13 cellular contexts compared by ENCODE assay signal in the genomic region with DNA sequence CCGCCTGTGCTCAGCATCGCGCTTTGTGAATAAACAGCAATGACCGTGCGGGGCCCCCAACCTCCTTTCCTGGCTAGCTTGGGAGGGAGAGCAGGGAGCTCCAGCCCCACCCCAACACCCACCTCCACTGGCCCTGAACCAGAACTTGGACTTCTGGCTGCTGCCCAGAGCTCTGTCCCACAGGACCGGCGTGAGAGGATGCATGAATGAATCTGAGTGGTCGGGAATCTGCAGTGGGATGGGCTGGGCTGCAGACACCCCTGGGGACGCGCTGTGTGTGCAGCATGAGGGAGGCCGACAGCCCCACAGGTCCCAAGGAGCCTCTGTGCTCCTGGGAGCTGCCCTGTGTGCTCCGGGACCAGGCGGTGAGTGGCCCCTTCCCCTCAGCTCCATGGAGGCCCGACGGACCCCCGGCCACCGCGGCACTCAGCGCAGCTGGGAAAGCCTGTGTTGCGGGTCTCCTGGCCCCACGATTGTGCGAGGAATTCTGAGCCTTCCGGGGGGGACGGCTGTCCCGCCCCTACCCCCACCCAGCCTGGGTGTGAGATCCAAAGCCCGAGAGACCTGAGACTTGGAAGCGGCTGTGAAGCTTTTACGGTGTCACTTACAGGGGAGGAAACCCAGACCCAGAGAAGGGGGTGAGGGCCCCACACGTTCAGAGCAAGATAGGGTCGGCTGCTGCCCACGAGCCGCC. TPM values are rescaled to one million over a fixed set of nuclear protein-coding genes. Genes with fewer than 3 reads are reported as not detected.
A peak's percentile ranks its signal among the peaks of the same experiment; 100 is the strongest.
DNase-seq lines count a peak whose midpoint lies in the region; ATAC-seq and TF ChIP-seq lines count a peak whose summit lies in the region.
"Had no signal": no experiment of that assay in that cellular context is flagged by ENCODE, and none has a peak within 500 bp of the region (broad histone marks: within the 10 kb centered on the region; RNA-seq: fewer than 3 reads in every experiment).

No MANE protein-coding gene starts in this region.

- H3K27ac Mint-ChIP-seq in activated CD4-positive, alpha-beta T cell treated with anti-CD3 and anti-CD28 coated beads, Interleukin-2, amount 10 ng/mL, durations not matched to agents 24 days and 14 days, result peak overlapping the region; percentile 25
- H3K27ac Mint-ChIP-seq in activated CD8-positive, alpha-beta T cell treated with anti-CD3 and anti-CD28 coated beads for 36 hours, result peak overlapping the region; percentile 79
- peak overlapping the region; percentile 75 for H3K27ac Mint-ChIP-seq in stimulated activated memory B cell treated with anti-CD40 and anti-IgM and Interleukin-4, amounts not matched to agents 10 μg/mL and 1 μg/mL and 100 μg/mL, for 72 hours

- no peaks in the 10 kb centered on the region for H3K9me3 ChIP-seq in heart right ventricle

- CTCF ChIA-PET in activated CD8-positive, alpha-beta T cell treated with anti-CD3 and anti-CD28 coated beads for 36 hours (lab: Charles Lee), result interaction anchor here (1.0 to 6.5 kb wide), 9 partner anchors 20 to 96 kb away, joined by 4 to 37 read pairs (median 9); partner anchors contain the start of gene TRAPPC2L

- peaks cover 4% of the 10 kb centered on the region for H3K36me3 Mint-ChIP-seq in activated CD4-positive, alpha-beta T cell treated with anti-CD3 and anti-CD28 coated beads, Interleukin-2, amount 10 ng/mL, durations not matched to agents 24 days and 14 days (ENCODE audit: low read depth)
- H3K36me3 Mint-ChIP-seq in activated CD8-positive, alpha-beta T cell treated with anti-CD3 and anti-CD28 coated beads for 36 hours (ENCODE audit: low read depth), result no peaks in the 10 kb centered on the region
- H3K36me3 Mint-ChIP-seq in stimulated activated memory B cell treated with anti-CD40 and anti-IgM and Interleukin-4, amounts not matched to agents 10 μg/mL and 1 μg/mL and 100 μg/mL, for 72 hours, result peaks cover 6% of the 10 kb centered on the region

- peak overlapping the region in 1 of 10 donors; percentile 65 for H3K27ac ChIP-seq in heart right ventricle

- DNase-seq in activated CD4-positive, alpha-beta T cell treated with anti-CD3 and anti-CD28 coated beads, Interleukin-2, amount 10 ng/mL, durations not matched to agents 24 days and 14 days, result no peak
- no peak for DNase-seq in activated CD4-positive, alpha-beta T cell treated with anti-CD3 and anti-CD28 coated beads for 48 hours
- no peak for DNase-seq in activated CD8-positive, alpha-beta T cell treated with anti-CD3 and anti-CD28 coated beads for 36 hours
- peak; percentile 72 to 77 for DNase-seq in heart right ventricle
- no peak for DNase-seq in NCI-H146 treated with DMSO at 0.1 percent for 48 hours (lab: John Stamatoyannopoulos, UW; ENCODE audit: unreplicated experiment)
- DNase-seq in NCI-H187 treated with DMSO at 0.1 percent for 48 hours (lab: John Stamatoyannopoulos, UW), result no peak
- DNase-seq: amygdala, NCI-H1105, NCI-H526 treated with DMSO at 0.1 percent for 48 hours, SIG-M5 had no signal

- no peak for TF ChIP-seq CTCF in activated CD8-positive, alpha-beta T cell treated with anti-CD3 and anti-CD28 coated beads for 36 hours (IDR thresholded peaks at IDR 0.05)
- TF ChIP-seq CTCF in heart right ventricle (IDR thresholded peaks at IDR 0.05), result no peak

- H3K27me3 Mint-ChIP-seq in activated CD4-positive, alpha-beta T cell treated with anti-CD3 and anti-CD28 coated beads, Interleukin-2, amount 10 ng/mL, durations not matched to agents 24 days and 14 days, result no peaks in the 10 kb centered on the region
- no peaks in the 10 kb centered on the region for H3K27me3 Mint-ChIP-seq in activated CD8-positive, alpha-beta T cell treated with anti-CD3 and anti-CD28 coated beads for 36 hours
- H3K27me3 Mint-ChIP-seq in stimulated activated memory B cell treated with anti-CD40 and anti-IgM and Interleukin-4, amounts not matched to agents 10 μg/mL and 1 μg/mL and 100 μg/mL, for 72 hours, result no peaks in the 10 kb centered on the region

- H3K27me3 ChIP-seq in heart right ventricle, result peaks cover 0 to 5% (median 0%) of the 10 kb centered on the region in 7 donors

- intact Hi-C loops in activated CD4-positive, alpha-beta T cell treated with anti-CD3 and anti-CD28 coated beads, Interleukin-2, amount 10 ng/mL, durations not matched to agents 24 days and 14 days (cut with micrococcal nuclease), result loop anchor here (5.0 to 10.0 kb wide), 2 partner anchors 127 to 325 kb away; partner anchors contain the start of genes CYBA and ZFPM1
- intact Hi-C loops in activated CD8-positive, alpha-beta T cell treated with anti-CD3 and anti-CD28 coated beads for 36 hours (cut with micrococcal nuclease), result loop anchor here (5.0 kb wide), 1 partner anchor 37 kb away; no protein-coding TSS in a partner anchor
- intact Hi-C loops in heart right ventricle (cut with DNase I), result loop anchor here in 1 of 10 donors (5.0 kb wide), 1 partner anchor 37 kb away; no protein-coding TSS in a partner anchor

- H3K4me1 Mint-ChIP-seq in activated CD4-positive, alpha-beta T cell treated with anti-CD3 and anti-CD28 coated beads, Interleukin-2, amount 10 ng/mL, durations not matched to agents 24 days and 14 days, result peaks cover 40% of the 10 kb centered on the region
- H3K4me1 Mint-ChIP-seq in activated CD8-positive, alpha-beta T cell treated with anti-CD3 and anti-CD28 coated beads for 36 hours (ENCODE audit: low read depth), result peaks cover 43% of the 10 kb centered on the region
- H3K4me1 Mint-ChIP-seq in stimulated activated memory B cell treated with anti-CD40 and anti-IgM and Interleukin-4, amounts not matched to agents 10 μg/mL and 1 μg/mL and 100 μg/mL, for 72 hours, result peaks cover 64% of the 10 kb centered on the region

- H3K36me3 ChIP-seq in heart right ventricle, result peaks cover 0 to 6% (median 0%) of the 10 kb centered on the region in 9 donors

- no peaks in the 10 kb centered on the region for H3K9me3 Mint-ChIP-seq in activated CD4-positive, alpha-beta T cell treated with anti-CD3 and anti-CD28 coated beads, Interleukin-2, amount 10 ng/mL, durations not matched to agents 24 days and 14 days
- H3K9me3 Mint-ChIP-seq in activated CD8-positive, alpha-beta T cell treated with anti-CD3 and anti-CD28 coated beads for 36 hours, result no peaks in the 10 kb centered on the region
- no peaks in the 10 kb centered on the region for H3K9me3 Mint-ChIP-seq in stimulated activated memory B cell treated with anti-CD40 and anti-IgM and Interleukin-4, amounts not matched to agents 10 μg/mL and 1 μg/mL and 100 μg/mL, for 72 hours
- H3K9me3 Mint-ChIP-seq: nephron had no signal

- peaks cover 12 to 72% (median 54%) of the 10 kb centered on the region in 9 donors for H3K4me1 ChIP-seq in heart right ventricle

- no peak for ATAC-seq in activated CD8-positive, alpha-beta T cell treated with anti-CD3 and anti-CD28 coated beads for 36 hours
- ATAC-seq in heart right ventricle (peak; percentile 14 to 61 (median 43)), GM18868 (IDR thresholded peaks at IDR 0.05; ENCODE audit: unreplicated experiment) (no peak)
- ATAC-seq in stimulated activated memory B cell treated with anti-CD40 and anti-IgM and Interleukin-4, amounts not matched to agents 10 μg/mL and 1 μg/mL and 100 μg/mL, for 72 hours, result no peak

- POLR2A ChIA-PET in activated CD8-positive, alpha-beta T cell treated with anti-CD3 and anti-CD28 coated beads for 36 hours (lab: Charles Lee), result interaction anchor here (1.0 to 6.7 kb wide), 6 partner anchors 9 to 209 kb away, joined by 3 to 81 read pairs (median 9); partner anchors contain the start of genes APRT, CTU2 and RNF166

- H3K4me3 Mint-ChIP-seq in activated CD4-positive, alpha-beta T cell treated with anti-CD3 and anti-CD28 coated beads, Interleukin-2, amount 10 ng/mL, durations not matched to agents 24 days and 14 days, result peak overlapping the region; percentile 81
- no peak overlapping the region for H3K4me3 Mint-ChIP-seq in activated CD8-positive, alpha-beta T cell treated with anti-CD3 and anti-CD28 coated beads for 36 hours
- H3K4me3 Mint-ChIP-seq in stimulated activated memory B cell treated with anti-CD40 and anti-IgM and Interleukin-4, amounts not matched to agents 10 μg/mL and 1 μg/mL and 100 μg/mL, for 72 hours, result no peak overlapping the region

- H3K4me3 ChIP-seq in heart right ventricle, result peak overlapping the region in 2 of 10 donors; percentile 18 to 22

- 37 to 44% methylated on average over 32 of the region's 32 CpGs for WGBS in heart right ventricle, 2 donors

RNA-seq across cellular contexts. Expression of gene PIEZO1, which starts 5.5 kb away (rescaled TPM):
- 219 and 226 TPM in 2 replicates for total RNA-seq in activated CD4-positive, alpha-beta T cell treated with anti-CD3 and anti-CD28 coated beads, Interleukin-2, amount 10 ng/mL, durations not matched to agents 24 days and 14 days
- total RNA-seq in activated CD8-positive, alpha-beta T cell treated with anti-CD3 and anti-CD28 coated beads for 36 hours, result 10 to 100 TPM; 87.7 to 91.8 TPM
- total RNA-seq in heart right ventricle, result 10 to 100 TPM; 12.3 to 38.0 (median 16.4) TPM
- 10 to 100 TPM; 51.3 to 78.2 TPM for polyA plus RNA-seq in heart right ventricle

RNA-seq across cellular contexts. Expression of gene CDT1, which starts 24.0 kb away (rescaled TPM):
- total RNA-seq in activated CD4-positive, alpha-beta T cell treated with anti-CD3 and anti-CD28 coated beads, Interleukin-2, amount 10 ng/mL, durations not matched to agents 24 days and 14 days, result 93.2 and 98.3 TPM in 2 replicates
- total RNA-seq in activated CD8-positive, alpha-beta T cell treated with anti-CD3 and anti-CD28 coated beads for 36 hours, result 100 to 1,000 TPM; 180 to 182 TPM
- 1 to 10 TPM in 4 of 10 donors, under 1 TPM in 6; 0.21 to 2.6 (median 0.58) TPM for total RNA-seq in heart right ventricle
- under 1 TPM; 0.15 to 0.22 TPM for polyA plus RNA-seq in heart right ventricle

RNA-seq across cellular contexts. Expression of gene APRT, which starts 32.2 kb away (rescaled TPM):
- total RNA-seq in activated CD4-positive, alpha-beta T cell treated with anti-CD3 and anti-CD28 coated beads, Interleukin-2, amount 10 ng/mL, durations not matched to agents 24 days and 14 days, result 312 and 314 TPM in 2 replicates
- 100 to 1,000 TPM; 236 to 240 TPM for total RNA-seq in activated CD8-positive, alpha-beta T cell treated with anti-CD3 and anti-CD28 coated beads for 36 hours
- total RNA-seq in heart right ventricle, result 10 to 100 TPM; 20.8 to 58.0 (median 35.4) TPM
- polyA plus RNA-seq in heart right ventricle, result 100 to 1,000 TPM in 1 of 2 donors, 10 to 100 TPM in 1; 68.4 to 166 TPM

Comparison
In these comparisons a context has a peak if more than half of its experiments do, and no peak if none do; other contexts are left out.
1. DNase-seq: peak in heart right ventricle (2 of 2); none in activated CD4-positive, alpha-beta T cell treated with anti-CD3 and anti-CD28 coated beads, Interleukin-2, amount 10 ng/mL, durations not matched to agents 24 days and 14 days (single experiment), activated CD4-positive, alpha-beta T cell treated with anti-CD3 and anti-CD28 coated beads for 48 hours (single experiment), activated CD8-positive, alpha-beta T cell treated with anti-CD3 and anti-CD28 coated beads for 36 hours (single experiment), NCI-H146 treated with DMSO at 0.1 percent for 48 hours (single experiment) and NCI-H187 treated with DMSO at 0.1 percent for 48 hours (single experiment).
2. H3K27ac Mint-ChIP-seq: peak in every context shown above with its lines; median percentile 79 in activated CD8-positive, alpha-beta T cell treated with anti-CD3 and anti-CD28 coated beads for 36 hours; 75 in stimulated activated memory B cell treated with anti-CD40 and anti-IgM and Interleukin-4, amounts not matched to agents 10 μg/mL and 1 μg/mL and 100 μg/mL, for 72 hours; 25 in activated CD4-positive, alpha-beta T cell treated with anti-CD3 and anti-CD28 coated beads, Interleukin-2, amount 10 ng/mL, durations not matched to agents 24 days and 14 days.
3. ATAC-seq: peak in heart right ventricle (8 of 8); none in activated CD8-positive, alpha-beta T cell treated with anti-CD3 and anti-CD28 coated beads for 36 hours (single experiment), stimulated activated memory B cell treated with anti-CD40 and anti-IgM and Interleukin-4, amounts not matched to agents 10 μg/mL and 1 μg/mL and 100 μg/mL, for 72 hours (single experiment) and GM18868 (single experiment).
4. RNA of gene CDT1, which starts 24.0 kb away (total RNA-seq): 180 to 182 TPM in activated CD8-positive, alpha-beta T cell treated with anti-CD3 and anti-CD28 coated beads for 36 hours and 93.2 to 98.3 TPM in activated CD4-positive, alpha-beta T cell treated with anti-CD3 and anti-CD28 coated beads, Interleukin-2, amount 10 ng/mL, durations not matched to agents 24 days and 14 days; 0.21 to 2.6 TPM in heart right ventricle; every median in the first group is over 10 times any median in the second.